Comparison of ENCODE assay signal across 19 cellular contexts in the genomic region with DNA sequence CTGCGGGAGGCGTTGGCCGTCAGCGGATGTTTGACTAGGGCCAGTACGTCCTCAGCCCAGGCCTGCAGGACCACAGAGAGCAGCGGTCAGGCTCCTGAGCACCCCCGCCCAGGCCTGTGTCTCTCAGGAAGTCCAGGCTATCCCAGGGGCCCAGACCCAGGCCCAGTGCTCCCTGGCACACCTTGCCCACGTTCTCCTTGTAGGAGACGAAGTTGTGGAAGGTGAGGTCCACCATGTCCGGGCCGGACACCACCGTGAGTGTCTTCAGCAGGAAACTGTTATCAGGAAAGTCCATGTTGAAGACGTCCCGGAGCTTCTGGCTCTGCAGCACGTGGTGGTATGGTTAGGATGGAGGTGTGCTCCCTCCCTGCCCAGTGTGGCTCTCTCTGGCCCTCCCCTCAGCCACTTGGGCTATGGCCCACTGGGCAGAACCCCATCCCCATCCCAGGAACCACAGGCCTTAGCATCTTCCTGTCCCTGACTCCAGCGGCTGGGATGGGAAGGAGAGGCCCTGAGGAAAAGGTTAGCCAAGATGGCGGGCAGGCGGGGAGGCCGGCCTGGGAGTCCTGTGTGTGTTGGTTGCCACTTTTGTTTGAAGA. TPM values are rescaled to one million over a fixed set of nuclear protein-coding genes. Genes with fewer than 3 reads are reported as not detected.
DNase-seq lines count a peak whose midpoint lies in the region; ATAC-seq and TF ChIP-seq lines count a peak whose summit lies in the region.
"Had no signal": no experiment of that assay in that cellular context is flagged by ENCODE, and none has a peak within 500 bp of the region (broad histone marks: within the 10 kb centered on the region; RNA-seq: fewer than 3 reads in every experiment).

No MANE protein-coding gene starts in this region.

- WGBS in mesenchymal stem cell: 93% methylated on average over 15 of the region's 19 CpGs

- no peak overlapping the region for H3K4me2 ChIP-seq in mesenchymal stem cell (ENCODE audit: low read length, poor library complexity, severe bottlenecking)
- H3K4me2 ChIP-seq: A549 had no signal

- POLR2A ChIA-PET in Caco-2 (lab: Charles Lee): no interaction called here

- H3K27ac ChIP-seq in RWPE2 (ENCODE audit: poor library complexity, severe bottlenecking): no peak overlapping the region
- H3K27ac ChIP-seq in mesenchymal stem cell (ENCODE audit: low read length, poor library complexity, severe bottlenecking): no peak overlapping the region
- H3K27ac ChIP-seq: A549 had no signal

- H3K18ac ChIP-seq in mesenchymal stem cell (ENCODE audit: low read depth in 1 of 2, low read length in 2 of 2): peak overlapping the region in 1 of 2 experiments; percentile 56

- H3K27ac Mint-ChIP-seq in CD14-positive monocyte: peak overlapping the region in 4 of 7 donors; percentile 23 to 83 (median 53)
- no peak overlapping the region for H3K27ac Mint-ChIP-seq in Caco-2 (ENCODE audit: unreplicated experiment)
- H3K27ac Mint-ChIP-seq: IgD-negative memory B cell had no signal

- peaks cover 4% of the 10 kb centered on the region for H3K9me3 ChIP-seq in RWPE2 (ENCODE audit: severe bottlenecking)
- peaks cover 11% of the 10 kb centered on the region for H3K9me3 ChIP-seq in mesenchymal stem cell (ENCODE audit: control insufficient read depth, low read length)
- no peaks in the 10 kb centered on the region; the same call in 1 of the 2 replicates for H3K9me3 ChIP-seq in Caco-2
- H3K9me3 ChIP-seq: MG63 had no signal

- no peaks in the 10 kb centered on the region for H3K79me1 ChIP-seq in mesenchymal stem cell (replicated peaks; ENCODE audit: low read length, poor library complexity, severe bottlenecking)

- ATAC-seq in RWPE2 (ENCODE audit: low read depth): no peak
- ATAC-seq: A549 had no signal

- BruUV-seq in Caco-2 (replicated peaks; lab: Mats Ljungman, UMichigan): no TSS peak

- H3K36me3 Mint-ChIP-seq in CD14-positive monocyte: peaks cover 66 to 82% of the 10 kb centered on the region in 2 donors
- H3K36me3 Mint-ChIP-seq in Caco-2 (ENCODE audit: insufficient read depth, unreplicated experiment): no peaks in the 10 kb centered on the region

- H3K9me3 Mint-ChIP-seq in CD14-positive monocyte: no peaks in the 10 kb centered on the region
- no peaks in the 10 kb centered on the region for H3K9me3 Mint-ChIP-seq in Caco-2 (ENCODE audit: unreplicated experiment)

- no peak overlapping the region for H3K23ac ChIP-seq in mesenchymal stem cell (ENCODE audit: low read length in 2 of 2)

- H3K9ac ChIP-seq in mesenchymal stem cell (ENCODE audit: low read length): no peak overlapping the region

- H3K4ac ChIP-seq in mesenchymal stem cell (ENCODE audit: low read depth in 1 of 2, low read length in 2 of 2): no peak overlapping the region

- no peak overlapping the region for H2BK15ac ChIP-seq in mesenchymal stem cell (ENCODE audit: low read depth, poor library complexity, severe bottlenecking)

- intact Hi-C loops in CD14-positive monocyte (cut with micrococcal nuclease): no loop called here
- intact Hi-C loops in posterior vena cava (cut with DNase I): no loop called here
- intact Hi-C loops in Caco-2 (cut with micrococcal nuclease; ENCODE audit: unreplicated experiment): no loop called here

- no peak overlapping the region for H3K14ac ChIP-seq in mesenchymal stem cell (ENCODE audit: low read length in 2 of 2)

- H3K4me3 Mint-ChIP-seq in CD14-positive monocyte (no peak overlapping the region), Caco-2 (ENCODE audit: unreplicated experiment) (no peak overlapping the region)

- TF ChIP-seq CTCF in CD14-positive monocyte (IDR thresholded peaks at IDR 0.05) (no peak), RWPE2 (IDR thresholded peaks at IDR 0.05; ENCODE audit: poor library complexity, severe bottlenecking) (no peak), Caco-2 (IDR thresholded peaks at IDR 0.05; ENCODE audit: insufficient read depth in 1 of 2, low read depth in 1 of 2, low read length in 1 of 2, severe bottlenecking in 1 of 2, unreplicated experiment in 1 of 2) (no peak)

- peaks cover 61% of the 10 kb centered on the region for H3K4me1 Mint-ChIP-seq in CD14-positive monocyte
- H3K4me1 Mint-ChIP-seq in Caco-2 (ENCODE audit: low read depth, unreplicated experiment): no peaks in the 10 kb centered on the region

- no peak for DNase-seq in CD14-positive monocyte (ENCODE audit: low spot score)
- DNase-seq in RWPE2 (ENCODE audit: low spot score): peak; percentile 73
- no peak for DNase-seq in mesenchymal stem cell
- peak; percentile 62 for DNase-seq in posterior vena cava (ENCODE audit: low spot score)
- no peak for DNase-seq in NCI-H1694 treated with DMSO at 0.1 percent for 48 hours (lab: John Stamatoyannopoulos, UW)
- no peak for DNase-seq in NCI-H1105 treated with DMSO at 0.1 percent for 48 hours (lab: John Stamatoyannopoulos, UW)
- no peak for DNase-seq in T-helper 2 cell
- no peak for DNase-seq in Caco-2
- DNase-seq: DMS79 treated with DMSO at 0.1 percent for 48 hours, MG63, NCI-H1092, NCI-H146, NCI-H510A, NCI-H774 had no signal

- peak overlapping the region; percentile 14 for H4K91ac ChIP-seq in mesenchymal stem cell (ENCODE audit: low read length)

- no peak overlapping the region for H2AK5ac ChIP-seq in mesenchymal stem cell (ENCODE audit: low read length, severe bottlenecking)

- no peak overlapping the region for H2BK120ac ChIP-seq in mesenchymal stem cell (ENCODE audit: low read depth, low read length)

- H4K8ac ChIP-seq in mesenchymal stem cell (ENCODE audit: low read length): no peak overlapping the region

- no peaks in the 10 kb centered on the region for H3K27me3 ChIP-seq in RWPE2 (ENCODE audit: insufficient read depth, poor library complexity, severe bottlenecking)
- peaks cover 31 to 84% of the 10 kb centered on the region in 2 experiments for H3K27me3 ChIP-seq in mesenchymal stem cell (ENCODE audit: control insufficient read depth in 1 of 2, insufficient read depth in 1 of 2, low read length in 2 of 2)
- no peaks in the 10 kb centered on the region for H3K27me3 ChIP-seq in Caco-2 (replicated peaks; ENCODE audit: control insufficient read depth, insufficient read depth, low read length)
- H3K27me3 ChIP-seq: MG63 had no signal

- H3K36me3 ChIP-seq in RWPE2 (ENCODE audit: low read depth): no peaks in the 10 kb centered on the region
- no peaks in the 10 kb centered on the region for H3K36me3 ChIP-seq in mesenchymal stem cell (ENCODE audit: control insufficient read depth in 1 of 2, insufficient read depth in 2 of 2, low read depth in 1 of 2, low read length in 2 of 2)
- no peaks in the 10 kb centered on the region for H3K36me3 ChIP-seq in Caco-2 (ENCODE audit: control insufficient read depth, insufficient read depth, low read length)
- H3K36me3 ChIP-seq: HAP-1, MG63 had no signal

- no peak overlapping the region for H2BK5ac ChIP-seq in mesenchymal stem cell (ENCODE audit: low read depth, low read length, poor library complexity, severe bottlenecking)

- H3K4me1 ChIP-seq in RWPE2 (ENCODE audit: insufficient read depth, poor library complexity, severe bottlenecking) (no peaks in the 10 kb centered on the region), mesenchymal stem cell (ENCODE audit: control insufficient read depth, insufficient read depth, low read depth, low read length) (peaks cover 3% of the 10 kb centered on the region), Caco-2 (no peaks in the 10 kb centered on the region)
- H3K4me1 ChIP-seq: A549, HAP-1 had no signal

- CTCF ChIA-PET in Caco-2 (lab: Charles Lee): interaction anchor here (1.5 to 1.6 kb wide), 3 partner anchors 7 to 18 kb away, joined by 4 to 11 read pairs (median 6); no protein-coding TSS in a partner anchor

- H3K4me3 ChIP-seq in RWPE2 (ENCODE audit: severe bottlenecking) (no peak overlapping the region), mesenchymal stem cell (ENCODE audit: insufficient read depth in 1 of 2, low read depth in 1 of 2, low read length in 2 of 2) (no peak overlapping the region), Caco-2 (ENCODE audit: low read depth, low read length) (no peak overlapping the region)
- H3K4me3 ChIP-seq: A549, HAP-1, MG63 had no signal

- H2BK12ac ChIP-seq in mesenchymal stem cell (ENCODE audit: low read length in 2 of 2): peak overlapping the region in 1 of 2 experiments; percentile 14

- H3K27me3 Mint-ChIP-seq in CD14-positive monocyte (ENCODE audit: low read depth in 3 of 3) (peaks cover 0 to 1% (median 0%) of the 10 kb centered on the region in 3 donors), Caco-2 (ENCODE audit: insufficient read depth, unreplicated experiment) (no peaks in the 10 kb centered on the region)
- H3K27me3 Mint-ChIP-seq: IgD-negative memory B cell had no signal

- no peak overlapping the region for H2AFZ ChIP-seq in mesenchymal stem cell (ENCODE audit: low read depth, low read length)

RNA-seq across cellular contexts. Expression of gene PLCB2, which starts 5.3 kb away (rescaled TPM):
- 10 to 100 TPM; 56.5 to 74.5 TPM for polyA plus RNA-seq in CD14-positive monocyte
- 14.0 TPM for polyA plus RNA-seq in mesenchymal stem cell (2013, experiment 1 of 2)
- 13.9 TPM for polyA plus RNA-seq in mesenchymal stem cell (2013, experiment 2 of 2)
- total RNA-seq in posterior vena cava (10 to 100 TPM; 20.8 to 29.0 TPM), Caco-2 (2022) (4.0 and 4.7 TPM in 2 replicates)

RNA-seq across cellular contexts. Expression of gene ANKRD63, which starts 19.5 kb away (rescaled TPM):
- polyA plus RNA-seq in CD14-positive monocyte: not detected
- polyA plus RNA-seq in mesenchymal stem cell (2013, experiment 1 of 2): not detected
- polyA plus RNA-seq in mesenchymal stem cell (2013, experiment 2 of 2): not detected
- total RNA-seq in posterior vena cava: not detected
- 0.28 and 0.79 TPM in 2 replicates for total RNA-seq in Caco-2 (2022)
- total RNA-seq: RPMI7951 had no signal
- polyA plus RNA-seq: BJ, IgD-negative memory B cell had no signal

RNA-seq across cellular contexts. Expression of gene INAFM2, which starts 21.1 kb away (rescaled TPM):
- polyA plus RNA-seq in CD14-positive monocyte: 1 to 10 TPM; 5.1 to 8.3 TPM
- polyA plus RNA-seq in mesenchymal stem cell (2013, experiment 1 of 2): 75.5 TPM
- polyA plus RNA-seq in mesenchymal stem cell (2013, experiment 2 of 2): 80.9 TPM
- total RNA-seq in posterior vena cava: 10 to 100 TPM; 25.3 to 27.1 TPM
- 13.4 and 15.4 TPM in 2 replicates for total RNA-seq in Caco-2 (2022)

RNA-seq across cellular contexts. Expression of gene CCDC9B, which starts 38.4 kb away (rescaled TPM):
- under 1 TPM; 0.13 to 0.39 TPM for polyA plus RNA-seq in CD14-positive monocyte
- 34.5 TPM for polyA plus RNA-seq in mesenchymal stem cell (2013, experiment 1 of 2)
- 31.6 TPM for polyA plus RNA-seq in mesenchymal stem cell (2013, experiment 2 of 2)
- total RNA-seq in posterior vena cava (10 to 100 TPM; 29.2 to 31.2 TPM), Caco-2 (2022) (0.86 and 0.95 TPM in 2 replicates)

RNA-seq across cellular contexts. Expression of gene PHGR1, which starts 48.4 kb away (rescaled TPM):
- not detected for polyA plus RNA-seq in CD14-positive monocyte
- polyA plus RNA-seq in mesenchymal stem cell (2013, experiment 1 of 2): not detected
- not detected for polyA plus RNA-seq in mesenchymal stem cell (2013, experiment 2 of 2)
- total RNA-seq in posterior vena cava (not detected), Caco-2 (2022) (67.9 and 103 TPM in 2 replicates)
- total RNA-seq: RPMI7951 had no signal
- polyA plus RNA-seq: A549, BJ, IgD-negative memory B cell had no signal

Comparison
In these comparisons a context has a peak if more than half of its experiments do, and no peak if none do; other contexts are left out.
1. DNase-seq: peak in RWPE2 (single experiment) and posterior vena cava (single experiment); none in CD14-positive monocyte (single experiment), mesenchymal stem cell (single experiment), NCI-H1694 treated with DMSO at 0.1 percent for 48 hours (single experiment), NCI-H1105 treated with DMSO at 0.1 percent for 48 hours (single experiment), T-helper 2 cell (0 of 5) and Caco-2 (0 of 2).